Comparison of ENCODE assay signal across 26 cellular contexts in the genomic region with DNA sequence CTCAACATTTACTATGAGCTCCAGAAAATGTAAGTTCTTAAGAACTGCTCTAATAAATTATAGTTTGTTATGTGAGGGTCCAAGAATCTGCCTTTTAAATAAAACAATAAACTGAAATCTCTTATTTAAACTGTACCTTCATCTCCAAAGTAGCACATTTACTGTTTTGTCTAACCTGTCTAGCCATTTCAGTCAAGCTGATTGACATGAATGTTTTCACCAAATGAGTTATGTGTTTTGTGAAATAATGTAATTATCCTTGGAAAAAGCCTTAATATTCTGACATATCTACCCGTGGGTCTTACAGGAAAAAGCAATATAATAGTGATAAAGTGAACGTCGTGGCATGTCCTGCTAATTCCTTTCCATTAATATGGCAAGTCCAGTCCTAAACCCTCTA. TPM values are rescaled to one million over a fixed set of nuclear protein-coding genes. Genes with fewer than 3 reads are reported as not detected.
"Had no signal": no experiment of that assay in that cellular context is flagged by ENCODE, and none has a peak within 500 bp of the region (broad histone marks: within the 10 kb centered on the region; RNA-seq: fewer than 3 reads in every experiment).

No MANE protein-coding gene starts in this region.

- H3K27me3 ChIP-seq: stomach, suprapubic skin, testis, thyroid gland, tibial artery, tibial nerve, transverse colon, upper lobe of left lung, upper lobe of right lung, uterus, vagina had no signal

- DNase-seq: stimulated activated CD4-positive, alpha-beta T cell treated with anti-CD3 and anti-CD28 coated beads, Interleukin-2, amount 100 ng/mL, for 48 hours; stimulated activated CD4-positive, alpha-beta T cell treated with anti-CD3 and anti-CD28 coated beads, Interleukin-4, amount 100 ng/mL, for 1 hour; stimulated activated CD4-positive, alpha-beta T cell treated with anti-CD3 and anti-CD28 coated beads, Interleukin-4, amount 100 ng/mL, for 24 hours; stimulated activated CD4-positive, alpha-beta T cell treated with anti-CD3 and anti-CD28 coated beads, Interleukin-4, amount 100 ng/mL, for 4 hours; stimulated activated CD8-positive, alpha-beta memory T cell treated with anti-CD3 and anti-CD28 coated beads, Interleukin-4, amount 100 ng/mL, for 48 hours; stimulated activated naive B cell treated with anti-CD40 and anti-IgM and Interleukin-4, amounts not matched to agents 10 μg/mL and 1 μg/mL and 100 μg/mL, for 72 hours; stimulated activated naive CD4-positive, alpha-beta T cell; stimulated activated naive CD4-positive, alpha-beta T cell treated with Interleukin-2 at 50 U/mL for 16 hours; stimulated activated naive CD8-positive, alpha-beta T cell treated with anti-CD3 and anti-CD28 coated beads, Interleukin-15, amount 100 ng/mL, for 72 hours; stimulated activated naive CD8-positive, alpha-beta T cell treated with anti-CD3 and anti-CD28 coated beads, Interleukin-15, Interleukin-2, amounts not matched to agents 100 U/mL and 50 U/mL, for 24 hours; stomach; substantia nigra; testis; thyroid gland; tibial artery; transverse colon; trophoblast cell; upper lobe of left lung; upper lobe of right lung; uterus had no signal

- H3K27ac ChIP-seq: stomach, suprapubic skin, testis, thoracic aorta, thyroid gland, tibial artery, tibial nerve, transverse colon, upper lobe of left lung, upper lobe of right lung, uterus, vagina had no signal

- H3K36me3 ChIP-seq: stomach, suprapubic skin, thoracic aorta, thyroid gland, tibial artery, tibial nerve, transverse colon, upper lobe of left lung, upper lobe of right lung, uterus, vagina had no signal

- H3K4me3 ChIP-seq: stomach, suprapubic skin, testis, thoracic aorta, thyroid gland, tibial artery, tibial nerve, transverse colon, upper lobe of left lung, upper lobe of right lung, uterus, vagina had no signal

- ATAC-seq: stimulated activated effector memory CD8-positive, alpha-beta T cell treated with anti-CD3 and anti-CD28 coated beads, Interleukin-12 subunit alpha, Interleukin-12 subunit beta, amount 100 ng/mL, for 72 hours; stimulated activated memory B cell treated with anti-CD40 and anti-IgM and Interleukin-4, amounts not matched to agents 10 μg/mL and 1 μg/mL and 100 μg/mL, for 72 hours; stimulated activated naive B cell treated with anti-CD40 and anti-IgM and Interleukin-4, amounts not matched to agents 10 μg/mL and 1 μg/mL and 100 μg/mL, for 72 hours; stimulated activated naive CD8-positive, alpha-beta T cell treated with anti-CD3 and anti-CD28 coated beads, Interleukin-15, amount 100 ng/mL, for 72 hours; stimulated activated naive CD8-positive, alpha-beta T cell treated with anti-CD3 and anti-CD28 coated beads, Interleukin-15, Interleukin-2, amounts not matched to agents 100 U/mL and 50 U/mL, for 24 hours; upper lobe of right lung had no signal

- H3K9me3 ChIP-seq: stomach, suprapubic skin, testis, thoracic aorta, thyroid gland, tibial artery, tibial nerve, transverse colon, upper lobe of left lung, upper lobe of right lung, uterus, vagina had no signal

RNA-seq across cellular contexts. Expression of gene OPRM1, which starts 57.8 kb away (rescaled TPM):
- polyA plus RNA-seq: stomach had no signal
